19 cellular contexts compared by ENCODE assay signal in genomic region chr10:42640610-42641229, GRCh38. TPM values are rescaled to one million over a fixed set of nuclear protein-coding genes. Genes with fewer than 3 reads are reported as not detected.
DNase-seq lines count a peak whose midpoint lies in the region; ATAC-seq, FAIRE-seq and TF ChIP-seq lines count a peak whose summit lies in the region.
"Had no signal": no experiment of that assay in that cellular context is flagged by ENCODE, and none has a peak within 500 bp of the region (broad histone marks: within the 10 kb centered on the region; RNA-seq: fewer than 3 reads in every experiment).

No MANE protein-coding gene starts in this region.

- no peaks in the 10 kb centered on the region for H3K9me3 Mint-ChIP-seq in natural killer cell treated with Interleukin-12 subunit alpha and Interleukin-12 subunit beta and Interleukin-15 and Interleukin-18, amount 100 ng/mL, for 72 hours
- H3K9me3 Mint-ChIP-seq: activated naive CD4-positive, alpha-beta T cell treated with anti-CD3 and anti-CD28 coated beads for 36 hours had no signal

- no peak overlapping the region for H2BK120ac ChIP-seq in neuronal stem cell (ENCODE audit: low read depth, low read length)

- no TSS peak for BruUV-seq in PC-3 (replicated peaks; lab: Mats Ljungman, UMichigan)

- no peaks in the 10 kb centered on the region for H3K9me3 ChIP-seq in PC-3 (ENCODE audit: low read length)
- no peaks in the 10 kb centered on the region for H3K9me3 ChIP-seq in neuronal stem cell (replicated peaks in 1 of 2; ENCODE audit: control insufficient read depth in 2 of 2, insufficient read depth in 1 of 2, low read depth in 1 of 2, low read length in 2 of 2)
- H3K9me3 ChIP-seq in tibial nerve = no peaks in the 10 kb centered on the region
- H3K9me3 ChIP-seq: neutrophil, sigmoid colon had no signal

- peaks cover 19% of the 10 kb centered on the region for H3K79me2 ChIP-seq in PC-3 (ENCODE audit: low read length)

- no peak overlapping the region for H3K4me2 ChIP-seq in PC-3 (ENCODE audit: low read length)
- H3K4me2 ChIP-seq in neuronal stem cell (ENCODE audit: insufficient read depth, low read length, poor library complexity, severe bottlenecking) = no peak overlapping the region

- DNase-seq in DMS53 treated with DMSO at 0.1 percent for 48 hours (lab: John Stamatoyannopoulos, UW; ENCODE audit: unreplicated experiment) (peak; percentile 91), PC-3 (peak; percentile 31), epithelial cell of proximal tubule (ENCODE audit: low read depth) (peak; percentile 74), neuronal stem cell (ENCODE audit: low spot score) (no peak), HEK293T (ENCODE audit: extremely low spot score) (no peak), tibial nerve (ENCODE audit: low spot score in 2 of 2) (no peak), RCC 7860 (ENCODE audit: low spot score) (no peak)
- DNase-seq in natural killer cell treated with Interleukin-12 subunit alpha and Interleukin-12 subunit beta and Interleukin-15 and Interleukin-18, amount 100 ng/mL, for 72 hours (ENCODE audit: low spot score) = no peak
- DNase-seq: activated CD4-positive, CD25-positive, alpha-beta regulatory T cell; activated naive CD4-positive, alpha-beta T cell treated with anti-CD3 and anti-CD28 coated beads for 36 hours; DMS79 treated with DMSO at 0.1 percent for 48 hours; effector memory CD4-positive, alpha-beta T cell; NCI-H524; RPMI8226; sigmoid colon; stimulated activated CD4-positive, alpha-beta T cell treated with anti-CD3 and anti-CD28 coated beads, Interleukin-4, amount 100 ng/mL, for 24 hours had no signal

- no peak overlapping the region for H2AK5ac ChIP-seq in neuronal stem cell (ENCODE audit: low read depth, low read length)

- POLR2A ChIA-PET in PC-3 (lab: Charles Lee; ENCODE audit: unreplicated experiment) = no interaction called here
- POLR2A ChIA-PET in HEK293T (lab: Yijun Ruan, JAX) = no interaction called here

- no peak for TF ChIP-seq POLR2A in tibial nerve (IDR thresholded peaks at IDR 0.05)

- no peak overlapping the region for H3K18ac ChIP-seq in neuronal stem cell (ENCODE audit: low read length)

- intact Hi-C loops in PC-3 (cut with micrococcal nuclease) = no loop called here

- TF ChIP-seq EP300 in tibial nerve (IDR thresholded peaks at IDR 0.05) = no peak

- peaks cover 11 to 13% of the 10 kb centered on the region in 2 donors for H3K4me1 Mint-ChIP-seq in natural killer cell treated with Interleukin-12 subunit alpha and Interleukin-12 subunit beta and Interleukin-15 and Interleukin-18, amount 100 ng/mL, for 72 hours (ENCODE audit: low read depth in 2 of 2)

- H3K27ac ChIP-seq in PC-3 (ENCODE audit: low read length) = no peak overlapping the region
- H3K27ac ChIP-seq in neuronal stem cell (replicated peaks; ENCODE audit: low read length) = no peak overlapping the region
- H3K27ac ChIP-seq in tibial nerve = no peak overlapping the region
- H3K27ac ChIP-seq: neutrophil, sigmoid colon had no signal

- no peak overlapping the region for H2BK12ac ChIP-seq in neuronal stem cell (ENCODE audit: low read length)

- CTCF ChIA-PET in PC-3 (lab: Charles Lee) = no interaction called here
- CTCF ChIA-PET in HEK293T (lab: Yijun Ruan, JAX) = no interaction called here

- no peak overlapping the region for H3K23ac ChIP-seq in neuronal stem cell (ENCODE audit: low read depth, low read length, poor library complexity)

- no CpG with 5 or more reads among the region's 8 CpGs for WGBS in neuronal stem cell (ENCODE audit: extremely low coverage in 2 of 2, insufficient read length in 2 of 2, insufficient replicate concordance in 1 of 2), 2 donors
- 80 to 85% methylated on average over 8 of the region's 8 CpGs for WGBS in tibial nerve, 2 donors

- H3K4me1 ChIP-seq in PC-3 (ENCODE audit: insufficient read depth, low read length) (peaks cover 15% of the 10 kb centered on the region), neuronal stem cell (ENCODE audit: control insufficient read depth in 2 of 2, insufficient read depth in 1 of 2, low read depth in 1 of 2, low read length in 2 of 2) (no peaks in the 10 kb centered on the region), tibial nerve (peaks cover 0 to 14% (median 0%) of the 10 kb centered on the region in 4 donors)

- H2BK15ac ChIP-seq in neuronal stem cell (ENCODE audit: low read length) = no peak overlapping the region

- no peak overlapping the region for H3K14ac ChIP-seq in neuronal stem cell (ENCODE audit: low read length)

- no peak overlapping the region for H3K27ac Mint-ChIP-seq in natural killer cell treated with Interleukin-12 subunit alpha and Interleukin-12 subunit beta and Interleukin-15 and Interleukin-18, amount 100 ng/mL, for 72 hours
- H3K27ac Mint-ChIP-seq: activated naive CD4-positive, alpha-beta T cell treated with anti-CD3 and anti-CD28 coated beads for 36 hours had no signal

- H2BK5ac ChIP-seq in neuronal stem cell (ENCODE audit: low read length) = no peak overlapping the region

- H4K8ac ChIP-seq in neuronal stem cell (ENCODE audit: low read depth, low read length) = no peak overlapping the region

- no peak overlapping the region for H2AFZ ChIP-seq in PC-3 (ENCODE audit: low read length)
- H2AFZ ChIP-seq in neuronal stem cell (ENCODE audit: low read length) = peak overlapping the region; percentile 62

- H3K27me3 ChIP-seq in PC-3 (ENCODE audit: low read length) (no peaks in the 10 kb centered on the region), neuronal stem cell (ENCODE audit: control insufficient read depth in 3 of 3, insufficient read depth in 3 of 3, low read depth in 1 of 3, low read length in 3 of 3) (no peaks in the 10 kb centered on the region), tibial nerve (no peaks in the 10 kb centered on the region)
- H3K27me3 ChIP-seq: neutrophil, sigmoid colon had no signal

- H3K79me1 ChIP-seq in neuronal stem cell (ENCODE audit: low read depth, low read length) = no peaks in the 10 kb centered on the region

- peaks cover 0 to 5% of the 10 kb centered on the region in 2 donors for H3K27me3 Mint-ChIP-seq in natural killer cell treated with Interleukin-12 subunit alpha and Interleukin-12 subunit beta and Interleukin-15 and Interleukin-18, amount 100 ng/mL, for 72 hours

- H3K9ac ChIP-seq in PC-3 (ENCODE audit: low read length) (no peak overlapping the region), neuronal stem cell (ENCODE audit: low read depth, low read length, poor library complexity) (no peak overlapping the region)

- no peaks in the 10 kb centered on the region for H4K20me1 ChIP-seq in PC-3 (ENCODE audit: low read length)

- no peaks in the 10 kb centered on the region for H3F3A ChIP-seq in PC-3 (ENCODE audit: low read length, unreplicated experiment)

- no peak for ATAC-seq in PC-3
- ATAC-seq in natural killer cell treated with Interleukin-12 subunit alpha and Interleukin-12 subunit beta and Interleukin-15 and Interleukin-18, amount 100 ng/mL, for 72 hours = no peak

- no peak for FAIRE-seq in RCC 7860 (lab: Jason Lieb, UNC)
- FAIRE-seq: frontal cortex had no signal

- H3K4me3 ChIP-seq in PC-3 (ENCODE audit: low read length) = no peak overlapping the region
- no peak overlapping the region for H3K4me3 ChIP-seq in epithelial cell of proximal tubule (ENCODE audit: low read depth, low read length)
- H3K4me3 ChIP-seq in neuronal stem cell (ENCODE audit: low read length in 2 of 2) = no peak overlapping the region
- no peak overlapping the region for H3K4me3 ChIP-seq in tibial nerve
- H3K4me3 ChIP-seq: lung, sigmoid colon had no signal

- H3K9me2 ChIP-seq in PC-3 (replicated peaks; ENCODE audit: low read length) = no peaks in the 10 kb centered on the region

- TF ChIP-seq CTCF in PC-3 (conservative IDR thresholded peaks at IDR 0.05; ENCODE audit: low read depth, low read length) (no peak), epithelial cell of proximal tubule (conservative IDR thresholded peaks at IDR 0.05; ENCODE audit: low read depth, low read length) (no peak), tibial nerve (IDR thresholded peaks at IDR 0.05) (no peak)

- H3K36me3 Mint-ChIP-seq in natural killer cell treated with Interleukin-12 subunit alpha and Interleukin-12 subunit beta and Interleukin-15 and Interleukin-18, amount 100 ng/mL, for 72 hours = no peaks in the 10 kb centered on the region

- no peak overlapping the region for H3K4me3 Mint-ChIP-seq in natural killer cell treated with Interleukin-12 subunit alpha and Interleukin-12 subunit beta and Interleukin-15 and Interleukin-18, amount 100 ng/mL, for 72 hours
- H3K4me3 Mint-ChIP-seq: activated naive CD4-positive, alpha-beta T cell treated with anti-CD3 and anti-CD28 coated beads for 36 hours had no signal

- H3K36me3 ChIP-seq in PC-3 (ENCODE audit: low read depth, low read length) (no peaks in the 10 kb centered on the region), neuronal stem cell (replicated peaks in 1 of 2; ENCODE audit: control insufficient read depth in 2 of 2, insufficient read depth in 2 of 2, low read length in 2 of 2) (peaks cover 0 to 6% of the 10 kb centered on the region in 2 donors), tibial nerve (peaks cover 0 to 8% (median 0%) of the 10 kb centered on the region in 3 donors)
- H3K36me3 ChIP-seq: neutrophil, sigmoid colon had no signal

- no peak overlapping the region for H4K91ac ChIP-seq in neuronal stem cell (ENCODE audit: low read depth, low read length, poor library complexity)

- no peak overlapping the region for H3K4ac ChIP-seq in neuronal stem cell (ENCODE audit: low read length)

TF ChIP-seq in HEK293T, 16 proteins besides CTCF, POLR2A, EP300 and RAD21 (continues in another document):
- TF ChIP-seq NFRKB (IDR thresholded peaks at IDR 0.05) = no peak
- TF ChIP-seq SP1 (IDR thresholded peaks at IDR 0.05) = no peak
- TF ChIP-seq FOXA1 (IDR thresholded peaks at IDR 0.05) = no peak
- no peak for TF ChIP-seq ELF4 (IDR thresholded peaks at IDR 0.05)
- no peak for TF ChIP-seq PKNOX1 (IDR thresholded peaks at IDR 0.05)
- no peak for TF ChIP-seq LEF1 (IDR thresholded peaks at IDR 0.05; ENCODE audit: borderline replicate concordance)
- no peak for TF ChIP-seq BHLHE40 (IDR thresholded peaks at IDR 0.05; ENCODE audit: borderline replicate concordance)
- TF ChIP-seq CTBP1 (IDR thresholded peaks at IDR 0.05; ENCODE audit: borderline replicate concordance) = no peak
- no peak for TF ChIP-seq ARNT (IDR thresholded peaks at IDR 0.05)

RNA-seq across cellular contexts. Expression of gene ZNF33B, which starts 2.4 kb away (rescaled TPM):
- total RNA-seq in PC-3 (2014; rRNA removed) (6.2 and 11.7 TPM in 2 replicates), epithelial cell of proximal tubule (6.9 and 13.0 TPM in 2 replicates), tibial nerve (10 to 100 TPM in 2 of 4 donors, 1 to 10 TPM in 2; 6.6 to 21.3 (median 12.3) TPM)
- polyA plus RNA-seq in neuronal stem cell (2013, experiment 1 of 2) = 11.6 TPM
- polyA plus RNA-seq in neuronal stem cell (2013, experiment 2 of 2) = 11.2 TPM
- total RNA-seq in natural killer cell treated with Interleukin-12 subunit alpha and Interleukin-12 subunit beta and Interleukin-15 and Interleukin-18, amount 100 ng/mL, for 72 hours = 1 to 10 TPM; 5.9 to 7.2 TPM

Comparison
In these comparisons a context has a peak if more than half of its experiments do, and no peak if none do; other contexts are left out.
1. DNase-seq: peak in DMS53 treated with DMSO at 0.1 percent for 48 hours (single experiment), PC-3 (single experiment) and epithelial cell of proximal tubule (single experiment); none in neuronal stem cell (single experiment), HEK293T (single experiment), tibial nerve (0 of 2), RCC 7860 (single experiment) and natural killer cell treated with Interleukin-12 subunit alpha and Interleukin-12 subunit beta and Interleukin-15 and Interleukin-18, amount 100 ng/mL, for 72 hours (single experiment).